Comparison of ENCODE assay signal across 12 cellular contexts in the genomic region with DNA sequence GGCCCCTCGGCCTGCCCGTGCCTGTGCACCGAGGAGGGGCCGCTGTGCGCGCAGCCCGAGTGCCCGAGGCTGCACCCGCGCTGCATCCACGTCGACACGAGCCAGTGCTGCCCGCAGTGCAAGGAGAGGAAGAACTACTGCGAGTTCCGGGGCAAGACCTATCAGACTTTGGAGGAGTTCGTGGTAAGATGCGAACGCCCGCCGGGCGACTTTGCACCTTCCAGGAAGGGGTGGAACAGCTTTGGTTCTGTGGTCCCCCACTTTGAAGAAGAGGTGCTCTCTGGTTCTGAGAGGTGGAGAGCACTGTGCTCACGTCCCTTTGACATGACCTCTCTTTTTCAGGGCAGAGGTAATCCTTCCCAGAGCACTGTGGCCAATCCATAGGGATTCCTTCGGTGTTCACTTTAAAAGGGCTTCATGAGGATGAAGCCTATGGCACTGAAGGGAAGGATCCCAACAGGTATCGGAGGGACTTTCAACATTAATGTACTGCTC. TPM values are rescaled to one million over a fixed set of nuclear protein-coding genes. Genes with fewer than 3 reads are reported as not detected.
A peak's percentile ranks its signal among the peaks of the same experiment; 100 is the strongest.
DNase-seq lines count a peak whose midpoint lies in the region; ATAC-seq and TF ChIP-seq lines count a peak whose summit lies in the region.
"Had no signal": no experiment of that assay in that cellular context is flagged by ENCODE, and none has a peak within 500 bp of the region (broad histone marks: within the 10 kb centered on the region; RNA-seq: fewer than 3 reads in every experiment).

No MANE protein-coding gene starts in this region.

- intact Hi-C loops in lower lobe of right lung (cut with DNase I) = no loop called here

- DNase-seq in lower lobe of right lung = no peak
- no peak for DNase-seq in GM20000 (ENCODE audit: low spot score)
- no peak for DNase-seq in activated CD8-positive, alpha-beta memory T cell treated with anti-CD3 and anti-CD28 coated beads, Interleukin-2, amount 50 U/mL, for 48 hours
- DNase-seq in SIG-M5 treated with dmso at 0.1 percent for 504 hours (lab: John Stamatoyannopoulos, UW; ENCODE audit: unreplicated experiment) = no peak
- DNase-seq: activated effector memory CD4-positive, alpha-beta T cell treated with anti-CD3 and anti-CD28 coated beads, Interleukin-2, amount 50 U/mL, for 16 hours; NCI-H2081; stimulated activated CD4-positive, alpha-beta T cell treated with anti-CD3 and anti-CD28 coated beads, Interleukin-4, amount 100 ng/mL, for 4 hours had no signal

- TF ChIP-seq CTCF in lower lobe of right lung (IDR thresholded peaks at IDR 0.05) = no peak
- no peak for TF ChIP-seq CTCF in GM20000 (IDR thresholded peaks at IDR 0.05; ENCODE audit: extremely low read depth, missing control alignments)

- ATAC-seq in lower lobe of right lung = peak in 1 of 2 donors; percentile 11
- ATAC-seq in HG03565 (IDR thresholded peaks at IDR 0.05; ENCODE audit: unreplicated experiment) = no peak
- ATAC-seq: activated CD4-positive, alpha-beta T cell treated with anti-CD3 and anti-CD28 coated beads for 36 hours had no signal

- H3K9ac ChIP-seq in HUES64 (ENCODE audit: low read depth, low read length) = no peak overlapping the region
- no peak overlapping the region for H3K9ac ChIP-seq in subcutaneous abdominal adipose tissue (ENCODE audit: low read length in 5 of 5)

- H3K36me3 ChIP-seq in HUES64 (ENCODE audit: insufficient read depth, low read length) = no peaks in the 10 kb centered on the region
- H3K36me3 ChIP-seq in ectodermal cell (ENCODE audit: control insufficient read depth, insufficient read depth, low read length) = no peaks in the 10 kb centered on the region
- no peaks in the 10 kb centered on the region for H3K36me3 ChIP-seq in lower lobe of right lung
- H3K36me3 ChIP-seq in subcutaneous abdominal adipose tissue (ENCODE audit: control insufficient read depth in 5 of 5, insufficient read depth in 5 of 5, low read length in 5 of 5) = no peaks in the 10 kb centered on the region

- H3K9me3 ChIP-seq in HUES64 (ENCODE audit: insufficient read depth, low read depth, low read length) (no peaks in the 10 kb centered on the region), ectodermal cell (ENCODE audit: control insufficient read depth, low read length) (no peaks in the 10 kb centered on the region), lower lobe of right lung (no peaks in the 10 kb centered on the region), subcutaneous abdominal adipose tissue (ENCODE audit: control insufficient read depth in 5 of 5, low read length in 5 of 5) (no peaks in the 10 kb centered on the region)

- no peaks in the 10 kb centered on the region for H3K4me1 ChIP-seq in HUES64 (ENCODE audit: insufficient read depth, low read length)
- peaks cover 6% of the 10 kb centered on the region for H3K4me1 ChIP-seq in ectodermal cell (ENCODE audit: control insufficient read depth, insufficient read depth, low read length)
- H3K4me1 ChIP-seq in lower lobe of right lung = peaks cover 18% of the 10 kb centered on the region
- peaks cover 0 to 32% (median 23%) of the 10 kb centered on the region in 5 donors for H3K4me1 ChIP-seq in subcutaneous abdominal adipose tissue (ENCODE audit: control insufficient read depth in 5 of 5, insufficient read depth in 5 of 5, low read length in 5 of 5)

- H3K4me3 ChIP-seq in HUES64 (ENCODE audit: low read length) = peak overlapping the region; percentile 55
- H3K4me3 ChIP-seq in ectodermal cell (ENCODE audit: insufficient read depth, low read depth, low read length) = peak overlapping the region; percentile 42
- peak overlapping the region; percentile 50 for H3K4me3 ChIP-seq in lower lobe of right lung
- peak overlapping the region in 3 of 5 donors; percentile 19 to 62 (median 49) for H3K4me3 ChIP-seq in subcutaneous abdominal adipose tissue (ENCODE audit: low read depth in 1 of 5, low read length in 5 of 5)

- peaks cover 60% of the 10 kb centered on the region for H3K27me3 ChIP-seq in HUES64 (ENCODE audit: insufficient read depth, low read length)
- H3K27me3 ChIP-seq in ectodermal cell (ENCODE audit: control insufficient read depth, insufficient read depth, low read length, poor library complexity, severe bottlenecking) = peaks cover 62% of the 10 kb centered on the region
- peaks cover 61% of the 10 kb centered on the region for H3K27me3 ChIP-seq in lower lobe of right lung (ENCODE audit: low read depth)
- H3K27me3 ChIP-seq in subcutaneous abdominal adipose tissue (ENCODE audit: control insufficient read depth in 5 of 5, insufficient read depth in 4 of 5, low read length in 5 of 5) = peaks cover 11 to 40% (median 19%) of the 10 kb centered on the region in 5 donors

- H3K27ac ChIP-seq in HUES64 (ENCODE audit: low read depth, low read length) (no peak overlapping the region), ectodermal cell (ENCODE audit: insufficient read depth, low read depth, low read length, poor library complexity, severe bottlenecking) (no peak overlapping the region), lower lobe of right lung (no peak overlapping the region), subcutaneous abdominal adipose tissue (ENCODE audit: low read depth, low read length) (no peak overlapping the region)

- 18% methylated on average over 25 of the region's 25 CpGs for WGBS in HUES64
- WGBS in ectodermal cell, 2 experiments = 17 to 18% methylated on average over 25 of the region's 25 CpGs

RNA-seq across cellular contexts. Expression of gene VWC2, which starts 2.6 kb away (rescaled TPM):
- polyA plus RNA-seq in HUES64 (2013, experiment 1 of 2) = 0.10 TPM
- polyA plus RNA-seq in HUES64 (2013, experiment 2 of 2) = 0.19 TPM
- polyA plus RNA-seq in ectodermal cell (2013, experiment 1 of 4) = 0.07 TPM
- 0.04 TPM for polyA plus RNA-seq in ectodermal cell (2013, experiment 2 of 4)
- 0.11 TPM for polyA plus RNA-seq in ectodermal cell (2013, experiment 3 of 4)
- polyA plus RNA-seq in ectodermal cell (2013, experiment 4 of 4) = 0.12 TPM
- total RNA-seq in lower lobe of right lung = 0.18 TPM
- total RNA-seq: activated CD4-positive, alpha-beta T cell treated with anti-CD3 and anti-CD28 coated beads for 36 hours had no signal
